In the genomic region with DNA sequence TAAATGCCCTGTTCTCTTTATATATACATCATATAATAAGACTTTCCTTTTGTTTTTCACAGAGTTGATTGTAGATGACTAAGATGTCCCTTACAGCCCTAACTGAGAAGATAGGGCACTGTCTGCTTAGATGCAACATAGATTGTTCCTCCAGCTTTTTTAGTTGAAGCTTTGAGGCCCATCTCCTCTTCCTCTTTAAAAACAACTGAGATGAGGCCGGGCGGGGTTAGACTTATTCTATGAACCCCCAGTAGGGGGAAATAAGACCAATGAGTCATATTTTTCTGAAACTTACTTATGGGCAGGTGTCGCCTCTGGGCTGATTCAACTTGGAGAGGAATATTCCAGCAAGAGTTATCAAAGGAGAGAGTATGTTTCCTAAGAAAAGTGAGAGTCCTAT, we compare ENCODE assay signal across 10 cellular contexts.
A peak's percentile ranks its signal among the peaks of the same experiment; 100 is the strongest.
DNase-seq lines count a peak whose midpoint lies in the region; ATAC-seq and TF ChIP-seq lines count a peak whose summit lies in the region.
"Had no signal": no experiment of that assay in that cellular context is flagged by ENCODE, and none has a peak within 500 bp of the region (broad histone marks: within the 10 kb centered on the region; RNA-seq: fewer than 3 reads in every experiment).

No MANE protein-coding gene starts in this region.

- no peak overlapping the region for H3K27ac ChIP-seq in CD4-positive, alpha-beta memory T cell (ENCODE audit: low read depth, low read length)
- H3K27ac ChIP-seq: adrenal gland had no signal

- intact Hi-C loops in CD4-positive, alpha-beta memory T cell (cut with micrococcal nuclease), result no loop called here

- ATAC-seq in GM21390 (IDR thresholded peaks at IDR 0.05; ENCODE audit: unreplicated experiment) (peak; percentile 62), GM19452 (IDR thresholded peaks at IDR 0.05; ENCODE audit: unreplicated experiment) (no peak)
- ATAC-seq: T-helper 17 cell had no signal

- H3K9me3 ChIP-seq in Loucy (ENCODE audit: insufficient read depth, low read depth, low read length), result no peaks in the 10 kb centered on the region
- H3K9me3 ChIP-seq in CD4-positive, alpha-beta memory T cell (ENCODE audit: control insufficient read depth in 1 of 2, low read length in 2 of 2), result no peaks in the 10 kb centered on the region
- H3K9me3 ChIP-seq: adrenal gland had no signal

- H3K9me2 ChIP-seq in Loucy (replicated peaks; ENCODE audit: low read depth, low read length), result no peaks in the 10 kb centered on the region

- peaks cover 45% of the 10 kb centered on the region for H3K4me1 Mint-ChIP-seq in activated naive CD8-positive, alpha-beta T cell treated with anti-CD3 and anti-CD28 coated beads for 36 hours
- peaks cover 0 to 4% (median 2%) of the 10 kb centered on the region in 4 donors for H3K4me1 Mint-ChIP-seq in CD4-positive, alpha-beta memory T cell

- TF ChIP-seq CTCF in GM12873 (IDR thresholded peaks at IDR 0.05; ENCODE audit: insufficient read depth, low read depth, low read length, missing control alignments), result peak; percentile 32
- peak; percentile 30 for TF ChIP-seq CTCF in Loucy (conservative IDR thresholded peaks at IDR 0.05; ENCODE audit: low read length)

- CTCF ChIA-PET in CD4-positive, alpha-beta memory T cell (lab: Charles Lee; ENCODE audit: partially characterized antibody), result interaction anchor here (0.8 to 2.9 kb wide), 2 partner anchors 20 to 38 kb away, joined by 4 to 9 read pairs; no protein-coding TSS in a partner anchor

- H3K36me3 ChIP-seq in Loucy (ENCODE audit: insufficient read depth, low read length), result no peaks in the 10 kb centered on the region
- H3K36me3 ChIP-seq in CD4-positive, alpha-beta memory T cell (ENCODE audit: insufficient read depth, low read length), result no peaks in the 10 kb centered on the region
- H3K36me3 ChIP-seq: adrenal gland had no signal

- no peak overlapping the region for H3K4me3 ChIP-seq in Loucy (ENCODE audit: low read length, poor library complexity, severe bottlenecking)
- H3K4me3 ChIP-seq in CD4-positive, alpha-beta memory T cell (ENCODE audit: low read length in 2 of 2), result no peak overlapping the region
- H3K4me3 ChIP-seq: adrenal gland had no signal

- peaks cover under 1% of the 10 kb centered on the region for H3K9me3 Mint-ChIP-seq in activated naive CD8-positive, alpha-beta T cell treated with anti-CD3 and anti-CD28 coated beads for 36 hours
- peaks cover 0 to 4% (median 0%) of the 10 kb centered on the region in 8 donors for H3K9me3 Mint-ChIP-seq in CD4-positive, alpha-beta memory T cell

- H3F3A ChIP-seq in Loucy (ENCODE audit: low read depth), result no peaks in the 10 kb centered on the region

- H2AFZ ChIP-seq in Loucy (ENCODE audit: low read length), result no peak overlapping the region

- POLR2A ChIA-PET in CD4-positive, alpha-beta memory T cell (lab: Charles Lee; ENCODE audit: partially characterized antibody), result interaction anchor here (2.0 kb wide), 1 partner anchor 19 kb away, joined by 6 read pairs; no protein-coding TSS in a partner anchor

- H3K4me2 ChIP-seq in Loucy (ENCODE audit: low read depth, low read length, poor library complexity, severe bottlenecking), result no peak overlapping the region

- no peaks in the 10 kb centered on the region for H3K27me3 ChIP-seq in Loucy (ENCODE audit: insufficient read depth, low read length, poor library complexity, severe bottlenecking)
- H3K27me3 ChIP-seq in CD4-positive, alpha-beta memory T cell (ENCODE audit: insufficient read depth, low read length), result no peaks in the 10 kb centered on the region
- H3K27me3 ChIP-seq: adrenal gland had no signal

- no peaks in the 10 kb centered on the region for H3K79me2 ChIP-seq in Loucy (ENCODE audit: insufficient read depth, low read length)

- no peaks in the 10 kb centered on the region for H3K4me1 ChIP-seq in Loucy (ENCODE audit: insufficient read depth, low read length, poor library complexity, severe bottlenecking)
- H3K4me1 ChIP-seq in CD4-positive, alpha-beta memory T cell (ENCODE audit: insufficient read depth, low read length), result peaks cover 10% of the 10 kb centered on the region
- H3K4me1 ChIP-seq: adrenal gland had no signal

- H3K27ac Mint-ChIP-seq in activated naive CD8-positive, alpha-beta T cell treated with anti-CD3 and anti-CD28 coated beads for 36 hours, result peak overlapping the region; percentile 81
- no peak overlapping the region for H3K27ac Mint-ChIP-seq in CD4-positive, alpha-beta memory T cell
- H3K27ac Mint-ChIP-seq: T-helper 17 cell had no signal

- peak overlapping the region; percentile 81 for H3K4me3 Mint-ChIP-seq in activated naive CD8-positive, alpha-beta T cell treated with anti-CD3 and anti-CD28 coated beads for 36 hours
- H3K4me3 Mint-ChIP-seq in CD4-positive, alpha-beta memory T cell, result no peak overlapping the region
- H3K4me3 Mint-ChIP-seq: T-helper 17 cell had no signal

- no peaks in the 10 kb centered on the region for H3K27me3 Mint-ChIP-seq in activated naive CD8-positive, alpha-beta T cell treated with anti-CD3 and anti-CD28 coated beads for 36 hours
- peaks cover 8 to 10% of the 10 kb centered on the region in 2 donors for H3K27me3 Mint-ChIP-seq in CD4-positive, alpha-beta memory T cell

- peak; percentile 43 for DNase-seq in activated naive CD8-positive, alpha-beta T cell treated with anti-CD3 and anti-CD28 coated beads for 36 hours
- DNase-seq in NCI-H1436 treated with DMSO at 0.1 percent for 48 hours (lab: John Stamatoyannopoulos, UW) (no peak), SKM-1 treated with dmso at 0.1 percent for 144 hours (lab: John Stamatoyannopoulos, UW; ENCODE audit: unreplicated experiment) (no peak)
- DNase-seq in CD4-positive, alpha-beta memory T cell, result no peak
- DNase-seq: adrenal gland, T-helper 17 cell had no signal

- H4K20me1 ChIP-seq in Loucy (ENCODE audit: insufficient read depth, low read length, poor library complexity, severe bottlenecking), result no peaks in the 10 kb centered on the region

- no peak overlapping the region for H3K9ac ChIP-seq in Loucy (ENCODE audit: low read depth, low read length, poor library complexity, severe bottlenecking)

- H3K36me3 Mint-ChIP-seq in activated naive CD8-positive, alpha-beta T cell treated with anti-CD3 and anti-CD28 coated beads for 36 hours, result no peaks in the 10 kb centered on the region
- H3K36me3 Mint-ChIP-seq in CD4-positive, alpha-beta memory T cell, result no peaks in the 10 kb centered on the region
